ENCODE assay signal across 27 cellular contexts in genomic region chr3:60355825-60356224, GRCh38.
"Had no signal": no experiment of that assay in that cellular context is flagged by ENCODE, and none has a peak within 500 bp of the region (broad histone marks: within the 10 kb centered on the region; RNA-seq: fewer than 3 reads in every experiment).

No MANE protein-coding gene starts in this region.

- ATAC-seq: activated CD8-positive, alpha-beta memory T cell treated with anti-CD3 and anti-CD28 coated beads, Interleukin-2, amount 10 ng/mL, durations not matched to agents 7 days and 5 days; activated CD8-positive, alpha-beta T cell treated with anti-CD3 and anti-CD28 coated beads, Interleukin-2, amount 10 ng/mL, durations not matched to agents 7 days and 5 days; activated naive CD8-positive, alpha-beta T cell treated with anti-CD3 and anti-CD28 coated beads, Interleukin-2, amount 50 U/mL, for 24 hours; foreskin keratinocyte; naive thymus-derived CD4-positive, alpha-beta T cell; stimulated activated memory B cell treated with anti-CD40 and anti-IgM and Interleukin-4, amounts not matched to agents 10 μg/mL and 1 μg/mL and 100 μg/mL, for 72 hours; upper lobe of right lung had no signal

- H3K27ac ChIP-seq: breast epithelium, esophagus muscularis mucosa, foreskin keratinocyte, heart left ventricle, ovary, prostate gland, sigmoid colon, stomach, thyroid gland, upper lobe of right lung had no signal

- H3K4me1 ChIP-seq: breast epithelium, esophagus muscularis mucosa, foreskin keratinocyte, heart left ventricle, prostate gland, sigmoid colon, stomach, thyroid gland, upper lobe of right lung had no signal

- H3K4me3 ChIP-seq: breast epithelium, esophagus muscularis mucosa, heart left ventricle, ovary, prostate gland, sigmoid colon, stomach, thyroid gland, upper lobe of right lung had no signal

- H3K9me3 ChIP-seq: breast epithelium, heart left ventricle, ovary, prostate gland, sigmoid colon, stomach, thyroid gland, upper lobe of right lung had no signal

- FAIRE-seq: small intestine had no signal

- H3K27me3 ChIP-seq: breast epithelium, esophagus muscularis mucosa, heart left ventricle, ovary, sigmoid colon, stomach, thyroid gland, upper lobe of right lung had no signal

- H3K36me3 ChIP-seq: breast epithelium, esophagus muscularis mucosa, heart left ventricle, ovary, prostate gland, sigmoid colon, stomach, thyroid gland, upper lobe of right lung had no signal

- DNase-seq: activated B cell treated with CpG ODN at 0.5 μM for 24 hours; activated CD8-positive, alpha-beta memory T cell treated with anti-CD3 and anti-CD28 coated beads, Interleukin-2, amount 10 ng/mL, durations not matched to agents 7 days and 5 days; activated CD8-positive, alpha-beta T cell treated with anti-CD3 and anti-CD28 coated beads, Interleukin-2, amount 10 ng/mL, durations not matched to agents 7 days and 5 days; activated naive CD8-positive, alpha-beta T cell treated with anti-CD3 and anti-CD28 coated beads, Interleukin-2, amount 50 U/mL, for 24 hours; activated T-cell treated with anti-CD3 and anti-CD28 coated beads, Interleukin-2, amount 50 U/mL, for 48 hours; amygdala; central memory CD4-positive, alpha-beta T cell; foreskin keratinocyte; heart left ventricle; hypothalamus; immature natural killer cell; midbrain; naive thymus-derived CD4-positive, alpha-beta T cell; ovary; retina; sigmoid colon; small intestine; stimulated activated CD4-positive, alpha-beta T cell treated with anti-CD3 and anti-CD28 coated beads, Interleukin-1b, Interleukin-23, amount 100 ng/mL, for 48 hours; stimulated activated CD4-positive, alpha-beta T cell treated with anti-CD3 and anti-CD28 coated beads, Interleukin-4, amount 100 ng/mL, for 4 hours; stimulated activated CD8-positive, alpha-beta memory T cell treated with anti-CD3 and anti-CD28 coated beads, Interleukin-4, amount 100 ng/mL, for 48 hours; stomach; thyroid gland; upper lobe of right lung had no signal
